Comparison of ENCODE assay signal across 1 cellular context in the genomic region with DNA sequence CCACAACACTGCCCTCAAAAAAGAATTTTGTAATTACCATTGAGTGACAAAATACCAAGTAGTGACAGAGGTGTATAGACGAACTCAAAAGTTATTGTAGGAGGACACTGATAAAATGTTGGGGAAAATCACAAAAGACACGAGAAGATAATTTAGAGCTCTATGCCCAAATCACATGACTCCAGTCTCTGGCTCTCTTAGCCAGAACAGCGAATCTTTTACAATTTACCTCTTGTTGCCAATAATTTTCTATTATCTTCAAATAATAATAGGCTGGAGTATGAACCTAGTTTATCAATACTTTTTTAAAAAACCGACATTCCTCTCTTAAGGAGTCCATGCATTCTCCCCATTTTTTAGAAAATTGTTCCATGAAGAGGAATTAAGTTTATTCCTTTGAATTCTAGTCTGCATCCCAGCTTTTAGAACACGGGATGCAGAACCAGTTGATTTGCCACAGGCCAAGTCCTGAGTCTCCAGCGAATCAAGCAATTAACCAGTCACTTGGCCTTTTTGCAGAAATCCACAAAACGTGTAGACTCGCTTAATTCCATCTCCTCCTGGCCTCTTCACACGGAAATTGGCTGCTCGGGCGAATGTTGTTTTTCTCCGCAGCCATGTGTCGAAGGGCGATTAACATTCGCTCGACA.
TF ChIP-seq lines count a peak whose summit lies in the region.

No MANE protein-coding gene starts in this region.

TF ChIP-seq in A549, 52 proteins besides CTCF, POLR2A, EP300 and RAD21 (continued from another document):
- TF ChIP-seq, protein P1, sequence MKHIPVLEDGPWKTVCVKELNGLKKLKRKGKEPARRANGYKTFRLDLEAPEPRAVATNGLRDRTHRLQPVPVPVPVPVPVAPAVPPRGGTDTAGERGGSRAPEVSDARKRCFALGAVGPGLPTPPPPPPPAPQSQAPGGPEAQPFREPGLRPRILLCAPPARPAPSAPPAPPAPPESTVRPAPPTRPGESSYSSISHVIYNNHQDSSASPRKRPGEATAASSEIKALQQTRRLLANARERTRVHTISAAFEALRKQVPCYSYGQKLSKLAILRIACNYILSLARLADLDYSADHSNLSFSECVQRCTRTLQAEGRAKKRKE (CRISPR knock-in tag; IDR thresholded peaks at IDR 0.05; ENCODE audit: low read depth): no peak
- TF ChIP-seq EHF (CRISPR knock-in tag; IDR thresholded peaks at IDR 0.05) (no peak), ZNF302 (CRISPR knock-in tag; IDR thresholded peaks at IDR 0.05) (no peak), MAFK (IDR thresholded peaks at IDR 0.05; ENCODE audit: partially characterized antibody) (no peak), HDAC2 (IDR thresholded peaks at IDR 0.05) (no peak), PBX3 (IDR thresholded peaks at IDR 0.05) (no peak)
- TF ChIP-seq, protein P2, sequence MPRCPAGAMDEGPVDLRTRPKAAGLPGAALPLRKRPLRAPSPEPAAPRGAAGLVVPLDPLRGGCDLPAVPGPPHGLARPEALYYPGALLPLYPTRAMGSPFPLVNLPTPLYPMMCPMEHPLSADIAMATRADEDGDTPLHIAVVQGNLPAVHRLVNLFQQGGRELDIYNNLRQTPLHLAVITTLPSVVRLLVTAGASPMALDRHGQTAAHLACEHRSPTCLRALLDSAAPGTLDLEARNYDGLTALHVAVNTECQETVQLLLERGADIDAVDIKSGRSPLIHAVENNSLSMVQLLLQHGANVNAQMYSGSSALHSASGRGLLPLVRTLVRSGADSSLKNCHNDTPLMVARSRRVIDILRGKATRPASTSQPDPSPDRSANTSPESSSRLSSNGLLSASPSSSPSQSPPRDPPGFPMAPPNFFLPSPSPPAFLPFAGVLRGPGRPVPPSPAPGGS (IDR thresholded peaks at IDR 0.05): no peak
